In the genomic region with DNA sequence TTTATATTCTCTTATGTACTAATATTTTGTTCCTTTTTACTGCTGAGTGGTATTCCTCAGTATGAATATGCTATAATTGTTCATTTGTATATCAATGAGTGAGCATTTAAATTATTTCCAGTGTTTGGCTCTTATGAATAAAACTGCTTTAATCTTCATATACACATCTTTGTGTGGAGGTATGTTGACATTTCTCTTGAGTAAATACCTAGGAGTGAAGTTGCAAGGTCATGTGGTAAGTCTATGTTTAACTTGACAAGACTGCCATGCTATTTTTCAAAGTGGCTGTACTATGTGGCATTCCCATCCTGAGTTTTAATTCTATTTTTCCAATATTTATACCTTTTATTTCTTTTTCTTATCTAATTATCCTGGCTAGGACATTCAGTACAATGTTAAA, we compare ENCODE assay signal across 20 cellular contexts.
DNase-seq lines count a peak whose midpoint lies in the region; ATAC-seq, FAIRE-seq and TF ChIP-seq lines count a peak whose summit lies in the region.
"Had no signal": no experiment of that assay in that cellular context is flagged by ENCODE, and none has a peak within 500 bp of the region (broad histone marks: within the 10 kb centered on the region; RNA-seq: fewer than 3 reads in every experiment).

No MANE protein-coding gene starts in this region.

- H3K9me3 Mint-ChIP-seq in activated CD4-positive, alpha-beta T cell treated with anti-CD3 and anti-CD28 coated beads, Interleukin-2, amount 10 ng/mL, durations not matched to agents 7 days and 5 days: peaks cover 19% of the 10 kb centered on the region
- peaks cover 0 to 2% of the 10 kb centered on the region in 2 donors for H3K9me3 Mint-ChIP-seq in natural killer cell
- H3K9me3 Mint-ChIP-seq in GM23338: peaks cover 10% of the 10 kb centered on the region; the same call in 2 of the 3 replicates

- POLR2A ChIA-PET in activated CD4-positive, alpha-beta T cell treated with anti-CD3 and anti-CD28 coated beads, Interleukin-2, amount 10 ng/mL, durations not matched to agents 7 days and 5 days (lab: Charles Lee): no interaction called here

- H3K9me2 ChIP-seq in GM23338 (ENCODE audit: insufficient read depth): peaks cover 3% of the 10 kb centered on the region; the same call in 1 of the 2 replicates

- CTCF ChIA-PET in activated CD4-positive, alpha-beta T cell treated with anti-CD3 and anti-CD28 coated beads, Interleukin-2, amount 10 ng/mL, durations not matched to agents 7 days and 5 days (lab: Charles Lee): interaction anchor here (0.6 kb wide), 1 partner anchor 26 kb away, joined by 3 read pairs; no protein-coding TSS in a partner anchor

- no peaks in the 10 kb centered on the region for H3K27me3 ChIP-seq in GM23338 (ENCODE audit: insufficient read depth)
- H3K27me3 ChIP-seq: SJCRH30 had no signal

- no peak for DNase-seq in activated CD4-positive, alpha-beta T cell treated with anti-CD3 and anti-CD28 coated beads, Interleukin-2, amount 10 ng/mL, durations not matched to agents 7 days and 5 days
- no peak for DNase-seq in activated CD4-positive, alpha-beta T cell treated with anti-CD3 and anti-CD28 coated beads, Interleukin-2, amount 50 U/mL, for 1 hour
- no peak for DNase-seq in D721Med (ENCODE audit: insufficient read length, low spot score)
- DNase-seq in T-helper 17 cell: no peak
- no peak for DNase-seq in natural killer cell
- DNase-seq in dedifferentiated amniotic fluid mesenchymal stem cell (ENCODE audit: extremely low spot score): no peak
- DNase-seq in COLO829 (ENCODE audit: low spot score): no peak
- DNase-seq in GM23338 (ENCODE audit: low spot score): no peak
- DNase-seq: DND-41, GM23248, HCEC 1CT, IMR-90, NCI-H187 treated with DMSO at 0.1 percent for 48 hours, NCI-H2107, NCI-H510A, OCI-M1, SJCRH30 had no signal

- no peaks in the 10 kb centered on the region for H3F3A ChIP-seq in GM23338 (replicated peaks; ENCODE audit: low read depth)

- no peak overlapping the region for H3K4me2 ChIP-seq in GM23338

- peaks cover 5% of the 10 kb centered on the region; the same call in 1 of the 2 replicates for H3K4me1 ChIP-seq in GM23338 (ENCODE audit: insufficient read depth)

- intact Hi-C loops in natural killer cell (cut with micrococcal nuclease): no loop called here

- ATAC-seq in T-helper 17 cell (no peak), natural killer cell (no peak), GM23338 (no peak)

- no peak overlapping the region for H3K27ac ChIP-seq in GM23338 (ENCODE audit: low read depth)
- H3K27ac ChIP-seq: C4-2B, GM23248, SJCRH30 had no signal

- TF ChIP-seq CTCF in D721Med (IDR thresholded peaks at IDR 0.05; ENCODE audit: insufficient read depth, missing control alignments) (no peak), natural killer cell (IDR thresholded peaks at IDR 0.05) (no peak), GM23338 (conservative IDR thresholded peaks at IDR 0.05; ENCODE audit: low read depth in 2 of 2) (no peak)

- peak; percentile 51 for FAIRE-seq in D721Med (lab: Jason Lieb, UNC)
- FAIRE-seq: GM12892, HTR-8/SVneo had no signal

- H3K36me3 Mint-ChIP-seq in activated CD4-positive, alpha-beta T cell treated with anti-CD3 and anti-CD28 coated beads, Interleukin-2, amount 10 ng/mL, durations not matched to agents 7 days and 5 days (ENCODE audit: low read depth): peaks cover 14% of the 10 kb centered on the region
- H3K36me3 Mint-ChIP-seq in T-helper 17 cell (ENCODE audit: low read depth) (peaks cover 9% of the 10 kb centered on the region), natural killer cell (no peaks in the 10 kb centered on the region), GM23338 (ENCODE audit: low read depth) (peaks cover 5% of the 10 kb centered on the region; the same call in 2 of the 3 replicates)

- H3K4me3 ChIP-seq in GM23338: no peak overlapping the region
- H3K4me3 ChIP-seq: GM23248, SJCRH30 had no signal

- H3K36me3 ChIP-seq in GM23338 (ENCODE audit: insufficient read depth): no peaks in the 10 kb centered on the region
- H3K36me3 ChIP-seq: SJCRH30 had no signal

- no peak overlapping the region for H3K4me3 Mint-ChIP-seq in activated CD4-positive, alpha-beta T cell treated with anti-CD3 and anti-CD28 coated beads, Interleukin-2, amount 10 ng/mL, durations not matched to agents 7 days and 5 days
- H3K4me3 Mint-ChIP-seq in T-helper 17 cell: no peak overlapping the region
- peak overlapping the region; percentile 25 for H3K4me3 Mint-ChIP-seq in natural killer cell
- no peak overlapping the region for H3K4me3 Mint-ChIP-seq in GM23338

- no peak overlapping the region for H2AFZ ChIP-seq in GM23338
- H2AFZ ChIP-seq: GM23248 had no signal

- no peaks in the 10 kb centered on the region for H4K20me1 ChIP-seq in GM23338 (replicated peaks; ENCODE audit: insufficient read depth)

- peaks cover 16% of the 10 kb centered on the region for H3K27me3 Mint-ChIP-seq in activated CD4-positive, alpha-beta T cell treated with anti-CD3 and anti-CD28 coated beads, Interleukin-2, amount 10 ng/mL, durations not matched to agents 7 days and 5 days
- H3K27me3 Mint-ChIP-seq in T-helper 17 cell (no peaks in the 10 kb centered on the region), natural killer cell (ENCODE audit: low read depth in 2 of 2) (peaks cover 0 to 2% of the 10 kb centered on the region in 2 donors), GM23338 (ENCODE audit: insufficient read depth, low read depth, poor library complexity) (peaks cover 3% of the 10 kb centered on the region)

- H3K4me1 Mint-ChIP-seq in activated CD4-positive, alpha-beta T cell treated with anti-CD3 and anti-CD28 coated beads, Interleukin-2, amount 10 ng/mL, durations not matched to agents 7 days and 5 days: peaks cover 41% of the 10 kb centered on the region
- H3K4me1 Mint-ChIP-seq in T-helper 17 cell (peaks cover 20% of the 10 kb centered on the region), natural killer cell (peaks cover 45 to 46% of the 10 kb centered on the region in 2 donors), GM23338 (peaks cover 23% of the 10 kb centered on the region)

- H3K79me2 ChIP-seq in GM23338 (replicated peaks; ENCODE audit: insufficient read depth): no peaks in the 10 kb centered on the region

- no peaks in the 10 kb centered on the region for H3K9me3 ChIP-seq in T-helper 17 cell (ENCODE audit: control insufficient read depth, low read length, poor library complexity, severe bottlenecking)
- H3K9me3 ChIP-seq: SJCRH30 had no signal

- peak overlapping the region; percentile 67 for H3K27ac Mint-ChIP-seq in activated CD4-positive, alpha-beta T cell treated with anti-CD3 and anti-CD28 coated beads, Interleukin-2, amount 10 ng/mL, durations not matched to agents 7 days and 5 days
- H3K27ac Mint-ChIP-seq in T-helper 17 cell: peak overlapping the region; percentile 2
- H3K27ac Mint-ChIP-seq in natural killer cell: peak overlapping the region; percentile 96 to 98
- H3K27ac Mint-ChIP-seq in GM23338: no peak overlapping the region

TF ChIP-seq in GM23338, 12 proteins besides CTCF, POLR2A, EP300 and RAD21 (continues in another document):
- TF ChIP-seq POLR2AphosphoS5 (IDR thresholded peaks at IDR 0.05; ENCODE audit: low read depth) (no peak), EZH2phosphoT487 (IDR thresholded peaks at IDR 0.05; ENCODE audit: unreplicated experiment) (no peak)
